8 cellular contexts compared by ENCODE assay signal in the genomic region with DNA sequence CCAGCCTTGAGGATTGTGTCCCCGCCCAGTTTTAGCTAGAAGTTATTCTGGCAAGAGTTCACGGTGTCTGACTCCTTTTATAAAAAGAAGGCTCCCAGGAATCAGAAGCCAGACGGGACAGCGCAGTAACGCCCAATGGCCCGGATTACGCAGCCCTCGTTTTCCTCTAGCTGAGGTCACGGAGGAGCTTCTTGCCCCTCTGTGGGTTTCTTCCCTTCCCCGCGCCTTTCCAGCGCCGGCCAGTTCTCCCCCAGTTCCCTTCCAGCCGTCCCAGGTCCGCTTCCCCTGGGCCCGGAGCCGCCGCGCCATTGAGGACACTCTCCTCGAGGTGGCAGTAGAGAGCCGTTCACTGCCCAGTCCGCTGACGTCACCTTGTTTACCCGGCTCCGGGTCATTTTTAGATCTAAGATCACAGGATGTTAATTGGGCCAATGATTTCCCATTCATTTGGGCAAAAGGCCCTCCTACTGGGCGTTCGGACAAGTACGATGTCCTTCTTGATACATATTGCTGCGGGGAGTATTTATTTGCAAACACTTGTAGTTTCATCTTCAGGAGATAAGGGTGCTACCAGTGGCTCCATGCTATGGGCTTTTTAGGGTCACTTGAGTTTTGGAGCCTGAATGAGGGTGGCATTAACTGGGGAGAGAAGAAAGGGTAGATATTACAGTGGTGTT.
DNase-seq lines count a peak whose midpoint lies in the region; ATAC-seq and TF ChIP-seq lines count a peak whose summit lies in the region.

No MANE protein-coding gene starts in this region.

- H3K9me3 ChIP-seq in adrenal gland (replicated peaks in 1 of 3) (no peaks in the 10 kb centered on the region), heart left ventricle (no peaks in the 10 kb centered on the region), tibial nerve (no peaks in the 10 kb centered on the region)

- intact Hi-C loops in adrenal gland (cut with DNase I), result loop anchor here (5.0 to 10.0 kb wide), 3 partner anchors 78 to 208 kb away; a partner anchor contains a TSS
- intact Hi-C loops in heart left ventricle (cut with DNase I), result loop anchor here in 9 of 10 donors (1.0 to 10.0 kb wide), 16 partner anchors 80 to 392 kb away; a partner anchor contains a TSS

- H3K27ac ChIP-seq in adrenal gland, result peak overlapping the region in 3 of 5 donors; percentile 13 to 72 (median 27)
- peak overlapping the region in 9 of 12 donors; percentile 44 to 82 (median 55) for H3K27ac ChIP-seq in heart left ventricle
- H3K27ac ChIP-seq in tibial nerve, result peak overlapping the region; percentile 52 to 87 (median 71)

- TF ChIP-seq CTCF in adrenal gland (IDR thresholded peaks at IDR 0.05), result peak; percentile 91 to 96 (median 94)
- peak; percentile 93 to 99 (median 98) for TF ChIP-seq CTCF in heart left ventricle (IDR thresholded peaks at IDR 0.05)
- peak; percentile 89 to 97 (median 96) for TF ChIP-seq CTCF in tibial nerve (IDR thresholded peaks at IDR 0.05)

- H3K27me3 ChIP-seq in adrenal gland (no peaks in the 10 kb centered on the region), heart left ventricle (no peaks in the 10 kb centered on the region), tibial nerve (no peaks in the 10 kb centered on the region)

- H3K27me3 Mint-ChIP-seq in T-cell, result no peaks in the 10 kb centered on the region

- H3K4me3 ChIP-seq in adrenal gland (peak overlapping the region in 1 of 4 donors; percentile 50), heart left ventricle (peak overlapping the region in 10 of 12 donors; percentile 7 to 59 (median 44)), tibial nerve (peak overlapping the region; percentile 17 to 41 (median 35))

- H3K27ac Mint-ChIP-seq in T-cell, result peak overlapping the region; percentile 78 to 90

- POLR2A ChIA-PET in T-cell (lab: Charles Lee), result no interaction called here

- TF ChIP-seq POLR2A in adrenal gland (IDR thresholded peaks at IDR 0.05), result no peak
- TF ChIP-seq POLR2A in heart left ventricle (IDR thresholded peaks at IDR 0.05), result no peak
- peak in 1 of 2 donors; percentile 22 for TF ChIP-seq POLR2A in tibial nerve (IDR thresholded peaks at IDR 0.05)

- H3K36me3 ChIP-seq in adrenal gland (replicated peaks in 1 of 2), result no peaks in the 10 kb centered on the region
- no peaks in the 10 kb centered on the region for H3K36me3 ChIP-seq in heart left ventricle
- no peaks in the 10 kb centered on the region for H3K36me3 ChIP-seq in tibial nerve

- DNase-seq in GF-D8 (lab: John Stamatoyannopoulos, UW) (peak; percentile 8), NCI-H1417 (lab: John Stamatoyannopoulos, UW) (peak; percentile 76 to 89 (median 88)), T-cell (peak; percentile 48 to 86 (median 76)), adrenal gland (peak; percentile 78 to 96 (median 91)), heart left ventricle (peak; percentile 80 to 92 (median 88)), pons (ENCODE audit: low spot score) (peak; percentile 93), tibial nerve (ENCODE audit: low spot score in 2 of 2) (peak; percentile 77 to 91)

- peak; percentile 66 for ATAC-seq in HG02588 (IDR thresholded peaks at IDR 0.05; ENCODE audit: unreplicated experiment)
- peak; percentile 88 to 95 (median 90) for ATAC-seq in T-cell (replicated peaks in 1 of 4)
- peak; percentile 95 to 97 (median 96) for ATAC-seq in heart left ventricle

- H3K4me1 ChIP-seq in adrenal gland (replicated peaks in 1 of 2) (peaks cover 0 to 5% of the 10 kb centered on the region in 2 donors), heart left ventricle (peaks cover 0 to 12% (median 5%) of the 10 kb centered on the region in 12 donors), tibial nerve (peaks cover 0 to 17% (median 3%) of the 10 kb centered on the region in 4 donors)

- peak; percentile 78 to 82 for TF ChIP-seq EP300 in tibial nerve (IDR thresholded peaks at IDR 0.05)

- peaks cover 10 to 19% (median 11%) of the 10 kb centered on the region in 3 donors for H3K4me1 Mint-ChIP-seq in T-cell

- no peaks in the 10 kb centered on the region for H3K9me3 Mint-ChIP-seq in T-cell

- CTCF ChIA-PET in T-cell (lab: Charles Lee), result interaction anchor here (0.5 to 2.1 kb wide), 12 partner anchors 10 to 529 kb away, joined by 3 to 14 read pairs (median 4); no protein-coding TSS in a partner anchor

- H3K4me3 Mint-ChIP-seq in T-cell, result peak overlapping the region; percentile 75 to 76 (median 75)

- H3K36me3 Mint-ChIP-seq in T-cell, result no peaks in the 10 kb centered on the region

- 0 to 6% (median 4%) methylated on average over 21 to 29 of the region's 29 CpGs for WGBS in adrenal gland, 4 donors
- 5 to 12% (median 6%) methylated on average over 24 to 29 of the region's 29 CpGs for WGBS in heart left ventricle, 4 donors
- WGBS in tibial nerve, 2 donors, result 4 to 6% methylated on average over 29 of the region's 29 CpGs

Comparison
In these comparisons a context has a peak if more than half of its experiments do, and no peak if none do; other contexts are left out.
1. DNase-seq: peak in every context shown above with its lines; median percentile 93 in pons; 91 in adrenal gland; 88 in NCI-H1417; 88 in heart left ventricle; 84 in tibial nerve; 76 in T-cell; 8 in GF-D8.